24 cellular contexts compared by ENCODE assay signal in the genomic region with DNA sequence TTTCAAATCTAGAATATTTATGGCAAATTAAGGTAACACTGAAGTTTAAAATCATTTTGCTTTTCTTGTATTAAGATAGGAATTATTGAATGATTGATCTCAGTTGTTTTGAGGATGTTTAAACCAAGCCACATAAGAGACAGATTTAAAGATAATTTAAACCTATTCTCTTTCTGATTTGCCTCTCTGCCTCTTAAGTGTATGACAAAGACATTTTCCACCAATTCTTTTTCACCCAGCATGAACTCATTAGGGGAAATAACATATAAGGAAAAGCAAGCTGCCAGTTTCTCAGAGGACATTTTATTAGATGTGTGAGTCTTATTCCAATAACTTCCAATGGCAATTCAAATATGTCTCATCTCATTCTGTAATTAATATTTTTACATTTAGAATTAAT.
"Had no signal": no experiment of that assay in that cellular context is flagged by ENCODE, and none has a peak within 500 bp of the region (broad histone marks: within the 10 kb centered on the region; RNA-seq: fewer than 3 reads in every experiment).

No MANE protein-coding gene starts in this region.

- H3K36me3 Mint-ChIP-seq: neural progenitor cell; stimulated activated effector memory CD8-positive, alpha-beta T cell treated with anti-CD3 and anti-CD28 coated beads, Interleukin-12 subunit alpha, Interleukin-12 subunit beta, amount 100 ng/mL, for 72 hours had no signal

- H3K79me2 ChIP-seq: parathyroid adenoma had no signal

- H3K9ac ChIP-seq: neural progenitor cell, parathyroid adenoma had no signal

- H3K27ac Mint-ChIP-seq: effector memory CD8-positive, alpha-beta T cell; memory B cell; nephron; neural progenitor cell; progenitor cell of endocrine pancreas; stimulated activated effector memory CD8-positive, alpha-beta T cell treated with anti-CD3 and anti-CD28 coated beads, Interleukin-12 subunit alpha, Interleukin-12 subunit beta, amount 100 ng/mL, for 72 hours had no signal

- H3K4me2 ChIP-seq: neural progenitor cell, smooth muscle cell had no signal

- DNase-seq: cortex of kidney; effector memory CD8-positive, alpha-beta T cell; erythroblast; esophagus squamous epithelium; foreskin melanocyte; glutamatergic neuron; hypothalamus; kidney; stimulated activated CD4-positive, alpha-beta T cell treated with anti-CD3 and anti-CD28 coated beads, Interleukin-2, amount 100 ng/mL, for 24 hours; stimulated activated CD4-positive, alpha-beta T cell treated with anti-CD3 and anti-CD28 coated beads, Interleukin-4, amount 100 ng/mL, for 24 hours; stimulated activated naive CD8-positive, alpha-beta T cell treated with anti-CD3 and anti-CD28 coated beads, Interleukin-15, Interleukin-2, amounts not matched to agents 100 U/mL and 50 U/mL, for 24 hours; upper lobe of left lung had no signal

- H3K4me3 ChIP-seq: esophagus squamous epithelium, lung, neural progenitor cell, smooth muscle cell, thoracic aorta, tibial nerve, upper lobe of left lung had no signal

- H3K27me3 Mint-ChIP-seq: effector memory CD8-positive, alpha-beta T cell; memory B cell; progenitor cell of endocrine pancreas had no signal

- H3K4me1 Mint-ChIP-seq: stimulated activated effector memory CD8-positive, alpha-beta T cell treated with anti-CD3 and anti-CD28 coated beads, Interleukin-12 subunit alpha, Interleukin-12 subunit beta, amount 100 ng/mL, for 72 hours had no signal

- H3K9me3 Mint-ChIP-seq: nephron, neural progenitor cell had no signal

- H3K4me1 ChIP-seq: esophagus squamous epithelium, parathyroid adenoma, tibial nerve, upper lobe of left lung had no signal

- H2AFZ ChIP-seq: neural progenitor cell, parathyroid adenoma had no signal

- H3K27me3 ChIP-seq: esophagus squamous epithelium, neural progenitor cell, tibial nerve, upper lobe of left lung had no signal

- H3K4me3 Mint-ChIP-seq: effector memory CD8-positive, alpha-beta T cell; memory B cell; nephron; neural progenitor cell; stimulated activated effector memory CD8-positive, alpha-beta T cell treated with anti-CD3 and anti-CD28 coated beads, Interleukin-12 subunit alpha, Interleukin-12 subunit beta, amount 100 ng/mL, for 72 hours had no signal

- ATAC-seq: effector memory CD8-positive, alpha-beta T cell; left lobe of liver; sciatic nerve; stimulated activated effector memory CD8-positive, alpha-beta T cell treated with anti-CD3 and anti-CD28 coated beads, Interleukin-12 subunit alpha, Interleukin-12 subunit beta, amount 100 ng/mL, for 72 hours; stimulated activated naive CD8-positive, alpha-beta T cell treated with anti-CD3 and anti-CD28 coated beads, Interleukin-15, Interleukin-2, amounts not matched to agents 100 U/mL and 50 U/mL, for 24 hours had no signal

- H3K9me3 ChIP-seq: esophagus squamous epithelium, thoracic aorta, tibial nerve, upper lobe of left lung had no signal

- H3K27ac ChIP-seq: esophagus squamous epithelium, neural progenitor cell, parathyroid adenoma, thoracic aorta, tibial nerve, upper lobe of left lung had no signal

- H3K36me3 ChIP-seq: esophagus squamous epithelium, neural progenitor cell, thoracic aorta, tibial nerve, upper lobe of left lung had no signal
